ENCODE assay signal across 19 cellular contexts in genomic region chr17:64226132-64226531, GRCh38.
"Had no signal": no experiment of that assay in that cellular context is flagged by ENCODE, and none has a peak within 500 bp of the region (broad histone marks: within the 10 kb centered on the region; RNA-seq: fewer than 3 reads in every experiment).

No MANE protein-coding gene starts in this region.

- H3K4me1 Mint-ChIP-seq: naive B cell had no signal

- H3K4me3 ChIP-seq: esophagus squamous epithelium, heart left ventricle, psoas muscle, skin epidermis, thoracic aorta, transverse colon had no signal

- H3K27ac ChIP-seq: esophagus squamous epithelium, heart left ventricle, skin epidermis, thoracic aorta, transverse colon had no signal

- H3K36me3 ChIP-seq: esophagus squamous epithelium, heart left ventricle, thoracic aorta, transverse colon had no signal

- H3K36me3 Mint-ChIP-seq: naive B cell had no signal

- H3K27me3 Mint-ChIP-seq: naive B cell; stimulated activated naive B cell treated with anti-CD40 and anti-IgM and Interleukin-4, amounts not matched to agents 10 μg/mL and 1 μg/mL and 100 μg/mL, for 72 hours; stimulated activated naive CD8-positive, alpha-beta T cell treated with anti-CD3 and anti-CD28 coated beads, Interleukin-15, amount 100 ng/mL, for 72 hours had no signal

- ATAC-seq: heart left ventricle; psoas muscle; sciatic nerve; stimulated activated naive B cell treated with anti-CD40 and anti-IgM and Interleukin-4, amounts not matched to agents 10 μg/mL and 1 μg/mL and 100 μg/mL, for 72 hours; stimulated activated naive CD8-positive, alpha-beta T cell treated with anti-CD3 and anti-CD28 coated beads, Interleukin-15, amount 100 ng/mL, for 72 hours had no signal

- H3K9me3 Mint-ChIP-seq: naive B cell; stimulated activated naive B cell treated with anti-CD40 and anti-IgM and Interleukin-4, amounts not matched to agents 10 μg/mL and 1 μg/mL and 100 μg/mL, for 72 hours; stimulated activated naive CD8-positive, alpha-beta T cell treated with anti-CD3 and anti-CD28 coated beads, Interleukin-15, amount 100 ng/mL, for 72 hours had no signal

- H3K9me3 ChIP-seq: esophagus squamous epithelium, heart left ventricle, psoas muscle, thoracic aorta, transverse colon had no signal

- H3K4me3 Mint-ChIP-seq: naive B cell; nephron; stimulated activated naive B cell treated with anti-CD40 and anti-IgM and Interleukin-4, amounts not matched to agents 10 μg/mL and 1 μg/mL and 100 μg/mL, for 72 hours; stimulated activated naive CD8-positive, alpha-beta T cell treated with anti-CD3 and anti-CD28 coated beads, Interleukin-15, amount 100 ng/mL, for 72 hours had no signal

- H3K27ac Mint-ChIP-seq: naive B cell; nephron; stimulated activated naive B cell treated with anti-CD40 and anti-IgM and Interleukin-4, amounts not matched to agents 10 μg/mL and 1 μg/mL and 100 μg/mL, for 72 hours; stimulated activated naive CD8-positive, alpha-beta T cell treated with anti-CD3 and anti-CD28 coated beads, Interleukin-15, amount 100 ng/mL, for 72 hours had no signal

- H3K27me3 ChIP-seq: esophagus squamous epithelium, heart left ventricle, transverse colon had no signal

- DNase-seq: dermis blood vessel endothelial cell; esophagus squamous epithelium; heart left ventricle; hippocampal formation; kidney glomerular epithelial cell; mesendoderm; naive B cell; occipital lobe; psoas muscle; retina; stimulated activated CD4-positive, alpha-beta T cell treated with anti-CD3 and anti-CD28 coated beads, Interleukin-2, amount 100 ng/mL, for 24 hours; stimulated activated CD4-positive, alpha-beta T cell treated with anti-CD3 and anti-CD28 coated beads, Interleukin-4, amount 100 ng/mL, for 4 hours; stimulated activated naive B cell treated with anti-CD40 and anti-IgM and Interleukin-4, amounts not matched to agents 10 μg/mL and 1 μg/mL and 100 μg/mL, for 72 hours; stimulated activated naive CD8-positive, alpha-beta T cell treated with anti-CD3 and anti-CD28 coated beads, Interleukin-15, amount 100 ng/mL, for 72 hours; transverse colon had no signal
